1 cellular context compared by ENCODE assay signal in the genomic region with DNA sequence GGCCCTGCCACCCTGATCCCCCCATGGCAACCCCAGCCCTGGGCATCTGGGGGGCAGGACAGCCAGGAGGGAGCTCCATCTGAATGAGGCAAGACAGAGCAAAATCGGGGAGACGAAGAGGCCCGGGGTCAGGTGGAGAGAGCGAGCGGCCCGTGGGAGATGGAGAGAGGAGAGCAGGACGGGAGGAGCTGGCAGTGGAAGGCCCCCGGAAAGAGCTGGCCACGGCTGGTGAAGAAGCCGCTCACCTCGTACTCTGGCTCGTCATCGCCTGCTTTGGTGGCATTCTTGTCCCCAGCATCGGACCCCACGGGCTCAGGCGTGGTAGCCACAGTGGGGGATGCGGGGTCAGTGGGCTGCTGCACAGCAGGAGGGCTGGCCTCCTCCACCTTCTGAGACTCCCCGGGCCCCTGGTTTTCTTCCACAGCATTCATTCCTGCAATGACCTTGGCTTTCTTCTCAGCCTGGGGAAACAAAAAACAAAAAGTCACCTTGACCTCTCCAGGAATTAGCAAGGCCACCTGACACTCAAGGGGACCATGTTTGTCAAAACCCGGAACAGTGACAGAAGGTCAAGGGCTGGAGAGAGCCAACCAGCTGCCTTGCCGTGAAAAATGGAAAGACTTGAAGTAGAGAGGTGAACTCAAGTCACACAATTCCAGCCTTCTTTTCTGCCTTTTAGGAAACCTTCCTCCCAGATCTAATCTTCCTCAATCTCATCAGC.
A peak's percentile ranks its signal among the peaks of the same experiment; 100 is the strongest.
TF ChIP-seq lines count a peak whose summit lies in the region.

No MANE protein-coding gene starts in this region.

TF ChIP-seq in HepG2, 621 proteins besides CTCF, POLR2A, EP300 and RAD21 (continued from another document and continues in another):
- TF ChIP-seq BCL6 (CRISPR knock-in tag; IDR thresholded peaks at IDR 0.05) (peak; percentile 79), NR2F1 (CRISPR knock-in tag; IDR thresholded peaks at IDR 0.05) (peak; percentile 42 to 77; a peak in 3 of 4 replicates), SIX4 (CRISPR knock-in tag; IDR thresholded peaks at IDR 0.05) (peak; percentile 41; the same call in 1 of the 2 replicates), ZNF850 (CRISPR knock-in tag; conservative IDR thresholded peaks at IDR 0.05) (no peak), RXRB (CRISPR knock-in tag; IDR thresholded peaks at IDR 0.05; ENCODE audit: borderline replicate concordance) (peak; percentile 74), ISL2 (CRISPR knock-in tag; IDR thresholded peaks at IDR 0.05) (peak; percentile 42; the same call in 1 of the 2 replicates), RXRA (CRISPR knock-in tag; IDR thresholded peaks at IDR 0.05) (peak; percentile 55; the same call in 1 of the 2 replicates), MEF2D (CRISPR knock-in tag; IDR thresholded peaks at IDR 0.05) (0 out of 2 replicates have a peak, but pooled peaks have one; percentile 26), KDM5A (IDR thresholded peaks at IDR 0.05; ENCODE audit: borderline replicate concordance, low read length) (no peak), RNF2 (conservative IDR thresholded peaks at IDR 0.05; ENCODE audit: low read depth) (no peak), ZNF614 (CRISPR knock-in tag; IDR thresholded peaks at IDR 0.05; ENCODE audit: borderline replicate concordance) (peak; percentile 55; the same call in 1 of the 2 replicates), ESRRA (CRISPR knock-in tag; IDR thresholded peaks at IDR 0.05; ENCODE audit: low read depth) (peak; percentile 76; the same call in 1 of the 2 replicates), NCOA2 (CRISPR knock-in tag; IDR thresholded peaks at IDR 0.05) (peak; percentile 86), MED1 (CRISPR knock-in tag; IDR thresholded peaks at IDR 0.05) (peak; percentile 54), RARA (CRISPR knock-in tag; IDR thresholded peaks at IDR 0.05) (peak; percentile 85), ZNF468 (CRISPR knock-in tag; IDR thresholded peaks at IDR 0.05) (no peak), NRL (CRISPR knock-in tag; IDR thresholded peaks at IDR 0.05; ENCODE audit: borderline replicate concordance) (0 out of 2 replicates have a peak, but pooled peaks have one; percentile 15), ZNF839 (CRISPR knock-in tag; IDR thresholded peaks at IDR 0.05; ENCODE audit: borderline replicate concordance) (no peak), SOX6 (IDR thresholded peaks at IDR 0.05) (no peak), SOX6 (CRISPR knock-in tag; IDR thresholded peaks at IDR 0.05) (peak; percentile 82), SOX13 (IDR thresholded peaks at IDR 0.05) (no peak), SOX13 (CRISPR knock-in tag; conservative IDR thresholded peaks at IDR 0.05 in 1 of 2, IDR thresholded peaks at IDR 0.05 in 1 of 2) (peak in 1 of 2 experiments; percentile 91; a peak in 2 of 4 replicates), ZMYM4 (CRISPR knock-in tag; IDR thresholded peaks at IDR 0.05) (peak; percentile 31; the same call in 1 of the 2 replicates), KAT2B (IDR thresholded peaks at IDR 0.05; ENCODE audit: borderline replicate concordance, low read depth, low read length) (no peak)
- TF ChIP-seq, protein P1, sequence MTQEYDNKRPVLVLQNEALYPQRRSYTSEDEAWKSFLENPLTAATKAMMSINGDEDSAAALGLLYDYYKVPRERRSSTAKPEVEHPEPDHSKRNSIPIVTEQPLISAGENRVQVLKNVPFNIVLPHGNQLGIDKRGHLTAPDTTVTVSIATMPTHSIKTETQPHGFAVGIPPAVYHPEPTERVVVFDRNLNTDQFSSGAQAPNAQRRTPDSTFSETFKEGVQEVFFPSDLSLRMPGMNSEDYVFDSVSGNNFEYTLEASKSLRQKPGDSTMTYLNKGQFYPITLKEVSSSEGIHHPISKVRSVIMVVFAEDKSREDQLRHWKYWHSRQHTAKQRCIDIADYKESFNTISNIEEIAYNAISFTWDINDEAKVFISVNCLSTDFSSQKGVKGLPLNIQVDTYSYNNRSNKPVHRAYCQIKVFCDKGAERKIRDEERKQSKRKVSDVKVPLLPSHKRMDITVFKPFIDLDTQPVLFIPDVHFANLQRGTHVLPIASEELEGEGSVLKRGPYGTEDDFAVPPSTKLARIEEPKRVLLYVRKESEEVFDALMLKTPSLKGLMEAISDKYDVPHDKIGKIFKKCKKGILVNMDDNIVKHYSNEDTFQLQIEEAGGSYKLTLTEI (CRISPR knock-in tag; conservative IDR thresholded peaks at IDR 0.05), result no peak
- TF ChIP-seq, protein P2, sequence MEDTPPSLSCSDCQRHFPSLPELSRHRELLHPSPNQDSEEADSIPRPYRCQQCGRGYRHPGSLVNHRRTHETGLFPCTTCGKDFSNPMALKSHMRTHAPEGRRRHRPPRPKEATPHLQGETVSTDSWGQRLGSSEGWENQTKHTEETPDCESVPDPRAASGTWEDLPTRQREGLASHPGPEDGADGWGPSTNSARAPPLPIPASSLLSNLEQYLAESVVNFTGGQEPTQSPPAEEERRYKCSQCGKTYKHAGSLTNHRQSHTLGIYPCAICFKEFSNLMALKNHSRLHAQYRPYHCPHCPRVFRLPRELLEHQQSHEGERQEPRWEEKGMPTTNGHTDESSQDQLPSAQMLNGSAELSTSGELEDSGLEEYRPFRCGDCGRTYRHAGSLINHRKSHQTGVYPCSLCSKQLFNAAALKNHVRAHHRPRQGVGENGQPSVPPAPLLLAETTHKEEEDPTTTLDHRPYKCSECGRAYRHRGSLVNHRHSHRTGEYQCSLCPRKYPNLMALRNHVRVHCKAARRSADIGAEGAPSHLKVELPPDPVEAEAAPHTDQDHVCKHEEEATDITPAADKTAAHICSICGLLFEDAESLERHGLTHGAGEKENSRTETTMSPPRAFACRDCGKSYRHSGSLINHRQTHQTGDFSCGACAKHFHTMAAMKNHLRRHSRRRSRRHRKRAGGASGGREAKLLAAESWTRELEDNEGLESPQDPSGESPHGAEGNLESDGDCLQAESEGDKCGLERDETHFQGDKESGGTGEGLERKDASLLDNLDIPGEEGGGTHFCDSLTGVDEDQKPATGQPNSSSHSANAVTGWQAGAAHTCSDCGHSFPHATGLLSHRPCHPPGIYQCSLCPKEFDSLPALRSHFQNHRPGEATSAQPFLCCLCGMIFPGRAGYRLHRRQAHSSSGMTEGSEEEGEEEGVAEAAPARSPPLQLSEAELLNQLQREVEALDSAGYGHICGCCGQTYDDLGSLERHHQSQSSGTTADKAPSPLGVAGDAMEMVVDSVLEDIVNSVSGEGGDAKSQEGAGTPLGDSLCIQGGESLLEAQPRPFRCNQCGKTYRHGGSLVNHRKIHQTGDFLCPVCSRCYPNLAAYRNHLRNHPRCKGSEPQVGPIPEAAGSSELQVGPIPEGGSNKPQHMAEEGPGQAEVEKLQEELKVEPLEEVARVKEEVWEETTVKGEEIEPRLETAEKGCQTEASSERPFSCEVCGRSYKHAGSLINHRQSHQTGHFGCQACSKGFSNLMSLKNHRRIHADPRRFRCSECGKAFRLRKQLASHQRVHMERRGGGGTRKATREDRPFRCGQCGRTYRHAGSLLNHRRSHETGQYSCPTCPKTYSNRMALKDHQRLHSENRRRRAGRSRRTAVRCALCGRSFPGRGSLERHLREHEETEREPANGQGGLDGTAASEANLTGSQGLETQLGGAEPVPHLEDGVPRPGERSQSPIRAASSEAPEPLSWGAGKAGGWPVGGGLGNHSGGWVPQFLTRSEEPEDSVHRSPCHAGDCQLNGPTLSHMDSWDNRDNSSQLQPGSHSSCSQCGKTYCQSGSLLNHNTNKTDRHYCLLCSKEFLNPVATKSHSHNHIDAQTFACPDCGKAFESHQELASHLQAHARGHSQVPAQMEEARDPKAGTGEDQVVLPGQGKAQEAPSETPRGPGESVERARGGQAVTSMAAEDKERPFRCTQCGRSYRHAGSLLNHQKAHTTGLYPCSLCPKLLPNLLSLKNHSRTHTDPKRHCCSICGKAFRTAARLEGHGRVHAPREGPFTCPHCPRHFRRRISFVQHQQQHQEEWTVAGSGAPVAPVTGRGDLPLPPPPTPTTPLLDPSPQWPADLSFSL (CRISPR knock-in tag; IDR thresholded peaks at IDR 0.05), result no peak
- TF ChIP-seq, protein P3, sequence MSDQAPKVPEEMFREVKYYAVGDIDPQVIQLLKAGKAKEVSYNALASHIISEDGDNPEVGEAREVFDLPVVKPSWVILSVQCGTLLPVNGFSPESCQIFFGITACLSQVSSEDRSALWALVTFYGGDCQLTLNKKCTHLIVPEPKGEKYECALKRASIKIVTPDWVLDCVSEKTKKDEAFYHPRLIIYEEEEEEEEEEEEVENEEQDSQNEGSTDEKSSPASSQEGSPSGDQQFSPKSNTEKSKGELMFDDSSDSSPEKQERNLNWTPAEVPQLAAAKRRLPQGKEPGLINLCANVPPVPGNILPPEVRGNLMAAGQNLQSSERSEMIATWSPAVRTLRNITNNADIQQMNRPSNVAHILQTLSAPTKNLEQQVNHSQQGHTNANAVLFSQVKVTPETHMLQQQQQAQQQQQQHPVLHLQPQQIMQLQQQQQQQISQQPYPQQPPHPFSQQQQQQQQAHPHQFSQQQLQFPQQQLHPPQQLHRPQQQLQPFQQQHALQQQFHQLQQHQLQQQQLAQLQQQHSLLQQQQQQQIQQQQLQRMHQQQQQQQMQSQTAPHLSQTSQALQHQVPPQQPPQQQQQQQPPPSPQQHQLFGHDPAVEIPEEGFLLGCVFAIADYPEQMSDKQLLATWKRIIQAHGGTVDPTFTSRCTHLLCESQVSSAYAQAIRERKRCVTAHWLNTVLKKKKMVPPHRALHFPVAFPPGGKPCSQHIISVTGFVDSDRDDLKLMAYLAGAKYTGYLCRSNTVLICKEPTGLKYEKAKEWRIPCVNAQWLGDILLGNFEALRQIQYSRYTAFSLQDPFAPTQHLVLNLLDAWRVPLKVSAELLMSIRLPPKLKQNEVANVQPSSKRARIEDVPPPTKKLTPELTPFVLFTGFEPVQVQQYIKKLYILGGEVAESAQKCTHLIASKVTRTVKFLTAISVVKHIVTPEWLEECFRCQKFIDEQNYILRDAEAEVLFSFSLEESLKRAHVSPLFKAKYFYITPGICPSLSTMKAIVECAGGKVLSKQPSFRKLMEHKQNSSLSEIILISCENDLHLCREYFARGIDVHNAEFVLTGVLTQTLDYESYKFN (CRISPR knock-in tag; conservative IDR thresholded peaks at IDR 0.05), result peak; percentile 64
- TF ChIP-seq, protein P4, sequence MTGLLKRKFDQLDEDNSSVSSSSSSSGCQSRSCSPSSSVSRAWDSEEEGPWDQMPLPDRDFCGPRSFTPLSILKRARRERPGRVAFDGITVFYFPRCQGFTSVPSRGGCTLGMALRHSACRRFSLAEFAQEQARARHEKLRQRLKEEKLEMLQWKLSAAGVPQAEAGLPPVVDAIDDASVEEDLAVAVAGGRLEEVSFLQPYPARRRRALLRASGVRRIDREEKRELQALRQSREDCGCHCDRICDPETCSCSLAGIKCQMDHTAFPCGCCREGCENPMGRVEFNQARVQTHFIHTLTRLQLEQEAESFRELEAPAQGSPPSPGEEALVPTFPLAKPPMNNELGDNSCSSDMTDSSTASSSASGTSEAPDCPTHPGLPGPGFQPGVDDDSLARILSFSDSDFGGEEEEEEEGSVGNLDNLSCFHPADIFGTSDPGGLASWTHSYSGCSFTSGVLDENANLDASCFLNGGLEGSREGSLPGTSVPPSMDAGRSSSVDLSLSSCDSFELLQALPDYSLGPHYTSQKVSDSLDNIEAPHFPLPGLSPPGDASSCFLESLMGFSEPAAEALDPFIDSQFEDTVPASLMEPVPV (CRISPR knock-in tag; IDR thresholded peaks at IDR 0.05), result no peak
- TF ChIP-seq, protein P5, sequence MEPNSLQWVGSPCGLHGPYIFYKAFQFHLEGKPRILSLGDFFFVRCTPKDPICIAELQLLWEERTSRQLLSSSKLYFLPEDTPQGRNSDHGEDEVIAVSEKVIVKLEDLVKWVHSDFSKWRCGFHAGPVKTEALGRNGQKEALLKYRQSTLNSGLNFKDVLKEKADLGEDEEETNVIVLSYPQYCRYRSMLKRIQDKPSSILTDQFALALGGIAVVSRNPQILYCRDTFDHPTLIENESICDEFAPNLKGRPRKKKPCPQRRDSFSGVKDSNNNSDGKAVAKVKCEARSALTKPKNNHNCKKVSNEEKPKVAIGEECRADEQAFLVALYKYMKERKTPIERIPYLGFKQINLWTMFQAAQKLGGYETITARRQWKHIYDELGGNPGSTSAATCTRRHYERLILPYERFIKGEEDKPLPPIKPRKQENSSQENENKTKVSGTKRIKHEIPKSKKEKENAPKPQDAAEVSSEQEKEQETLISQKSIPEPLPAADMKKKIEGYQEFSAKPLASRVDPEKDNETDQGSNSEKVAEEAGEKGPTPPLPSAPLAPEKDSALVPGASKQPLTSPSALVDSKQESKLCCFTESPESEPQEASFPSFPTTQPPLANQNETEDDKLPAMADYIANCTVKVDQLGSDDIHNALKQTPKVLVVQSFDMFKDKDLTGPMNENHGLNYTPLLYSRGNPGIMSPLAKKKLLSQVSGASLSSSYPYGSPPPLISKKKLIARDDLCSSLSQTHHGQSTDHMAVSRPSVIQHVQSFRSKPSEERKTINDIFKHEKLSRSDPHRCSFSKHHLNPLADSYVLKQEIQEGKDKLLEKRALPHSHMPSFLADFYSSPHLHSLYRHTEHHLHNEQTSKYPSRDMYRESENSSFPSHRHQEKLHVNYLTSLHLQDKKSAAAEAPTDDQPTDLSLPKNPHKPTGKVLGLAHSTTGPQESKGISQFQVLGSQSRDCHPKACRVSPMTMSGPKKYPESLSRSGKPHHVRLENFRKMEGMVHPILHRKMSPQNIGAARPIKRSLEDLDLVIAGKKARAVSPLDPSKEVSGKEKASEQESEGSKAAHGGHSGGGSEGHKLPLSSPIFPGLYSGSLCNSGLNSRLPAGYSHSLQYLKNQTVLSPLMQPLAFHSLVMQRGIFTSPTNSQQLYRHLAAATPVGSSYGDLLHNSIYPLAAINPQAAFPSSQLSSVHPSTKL (CRISPR knock-in tag; IDR thresholded peaks at IDR 0.05), result peak; percentile 56
- TF ChIP-seq, protein P6, sequence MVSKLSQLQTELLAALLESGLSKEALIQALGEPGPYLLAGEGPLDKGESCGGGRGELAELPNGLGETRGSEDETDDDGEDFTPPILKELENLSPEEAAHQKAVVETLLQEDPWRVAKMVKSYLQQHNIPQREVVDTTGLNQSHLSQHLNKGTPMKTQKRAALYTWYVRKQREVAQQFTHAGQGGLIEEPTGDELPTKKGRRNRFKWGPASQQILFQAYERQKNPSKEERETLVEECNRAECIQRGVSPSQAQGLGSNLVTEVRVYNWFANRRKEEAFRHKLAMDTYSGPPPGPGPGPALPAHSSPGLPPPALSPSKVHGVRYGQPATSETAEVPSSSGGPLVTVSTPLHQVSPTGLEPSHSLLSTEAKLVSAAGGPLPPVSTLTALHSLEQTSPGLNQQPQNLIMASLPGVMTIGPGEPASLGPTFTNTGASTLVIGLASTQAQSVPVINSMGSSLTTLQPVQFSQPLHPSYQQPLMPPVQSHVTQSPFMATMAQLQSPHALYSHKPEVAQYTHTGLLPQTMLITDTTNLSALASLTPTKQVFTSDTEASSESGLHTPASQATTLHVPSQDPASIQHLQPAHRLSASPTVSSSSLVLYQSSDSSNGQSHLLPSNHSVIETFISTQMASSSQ (IDR thresholded peaks at IDR 0.05; ENCODE audit: low read depth), result no peak
- TF ChIP-seq, protein P6 (CRISPR knock-in tag; IDR thresholded peaks at IDR 0.05; ENCODE audit: borderline replicate concordance), result peak; percentile 25; the same call in 1 of the 2 replicates
